Comparison of ENCODE assay signal across 1 cellular context in genomic region chr3:186930639-186931486, GRCh38.
TF ChIP-seq lines count a peak whose summit lies in the region.

No MANE protein-coding gene starts in this region.

TF ChIP-seq in K562, 482 proteins besides CTCF, POLR2A, EP300 and RAD21 (continued from another document and continues in another):
- TF ChIP-seq HBP1 (CRISPR knock-in tag; IDR thresholded peaks at IDR 0.05) (no peak), TCF7L2 (IDR thresholded peaks at IDR 0.05; ENCODE audit: low read depth, low read length) (no peak), RBM39 (optimal IDR thresholded peaks at IDR 0.05; ENCODE audit: low read depth, low read length) (no peak), TSHZ1 (CRISPR knock-in tag; IDR thresholded peaks at IDR 0.05) (no peak), ZBTB43 (CRISPR knock-in tag; IDR thresholded peaks at IDR 0.05) (no peak), THAP12 (CRISPR knock-in tag; IDR thresholded peaks at IDR 0.05) (no peak), CBX8 (IDR thresholded peaks at IDR 0.05; ENCODE audit: borderline replicate concordance, extremely low read depth, low read depth, low read length, poor library complexity, severe bottlenecking) (no peak), YY1 (IDR thresholded peaks at IDR 0.05; ENCODE audit: borderline replicate concordance in 1 of 3, control insufficient read depth in 1 of 3, extremely low read depth in 1 of 3, insufficient read depth in 3 of 3, insufficient read length in 1 of 3, insufficient replicate concordance in 2 of 3, low read depth in 1 of 3, low read length in 2 of 3) (peak in 2 of 3 experiments; percentile 58 to 79), GATAD2A (IDR thresholded peaks at IDR 0.05) (0 out of 2 replicates have a peak, but pooled peaks have one; percentile 9), SMARCB1 (IDR thresholded peaks at IDR 0.05; ENCODE audit: insufficient read length, low read depth) (no peak), ZNF280B (CRISPR knock-in tag; IDR thresholded peaks at IDR 0.05) (no peak), REST (CRISPR knock-in tag; IDR thresholded peaks at IDR 0.05; ENCODE audit: low read depth) (peak; percentile 52; the same call in 1 of the 2 replicates), CREB5 (CRISPR knock-in tag; IDR thresholded peaks at IDR 0.05) (no peak), HES1 (IDR thresholded peaks at IDR 0.05; ENCODE audit: low read depth) (no peak), KLF16 (IDR thresholded peaks at IDR 0.05) (0 out of 2 replicates have a peak, but pooled peaks have one; percentile 45), RHOXF2B (CRISPR knock-in tag; conservative IDR thresholded peaks at IDR 0.05) (no peak), ZBED1 (IDR thresholded peaks at IDR 0.05) (0 out of 2 replicates have a peak, but pooled peaks have one; percentile 38), ILF3 (IDR thresholded peaks at IDR 0.05; ENCODE audit: borderline replicate concordance) (no peak), CEBPZ (IDR thresholded peaks at IDR 0.05; ENCODE audit: borderline replicate concordance, low read depth, low read length) (no peak), SIN3A (IDR thresholded peaks at IDR 0.05; ENCODE audit: borderline replicate concordance in 2 of 2, control insufficient read depth in 1 of 2, low read depth in 2 of 2, low read length in 2 of 2) (peak; percentile 68 to 77; a peak in 3 of 4 replicates), CGGBP1 (CRISPR knock-in tag; IDR thresholded peaks at IDR 0.05) (no peak), ZNF778 (CRISPR knock-in tag; IDR thresholded peaks at IDR 0.05) (no peak), PHF21A (IDR thresholded peaks at IDR 0.05; ENCODE audit: borderline replicate concordance, low read depth) (no peak), NFE2 (IDR thresholded peaks at IDR 0.05; ENCODE audit: low read depth) (no peak), FOXK1 (CRISPR knock-in tag; IDR thresholded peaks at IDR 0.05; ENCODE audit: borderline replicate concordance) (no peak; the same call in 1 of the 2 replicates), E2F8 (IDR thresholded peaks at IDR 0.05; ENCODE audit: low read depth, partially characterized antibody) (no peak), BCL6 (CRISPR knock-in tag; IDR thresholded peaks at IDR 0.05) (no peak)
